In the genomic region with DNA sequence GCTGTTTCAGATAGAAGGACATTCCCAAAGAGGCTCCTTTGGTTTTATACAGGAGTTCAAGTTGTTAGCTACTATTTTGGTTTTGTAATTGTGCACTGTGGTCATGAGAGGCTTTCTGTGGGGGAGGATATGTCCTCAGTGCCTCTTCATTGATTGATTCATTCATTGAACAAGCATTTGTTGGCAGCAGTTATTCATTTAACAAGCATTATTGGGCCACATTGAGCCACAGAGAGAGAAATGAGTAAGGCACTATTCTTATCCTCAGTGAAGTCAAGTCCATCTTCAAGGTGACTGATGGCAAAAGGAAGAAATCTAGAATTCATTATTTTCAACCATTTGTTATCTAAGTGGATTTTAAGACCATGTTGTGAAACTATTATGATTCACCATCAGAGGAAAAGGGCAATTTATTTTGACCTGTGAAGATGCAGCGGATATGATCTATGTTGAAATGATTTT, we compare ENCODE assay signal across 13 cellular contexts.
DNase-seq lines count a peak whose midpoint lies in the region; ATAC-seq lines count a peak whose summit lies in the region.
"Had no signal": no experiment of that assay in that cellular context is flagged by ENCODE, and none has a peak within 500 bp of the region (broad histone marks: within the 10 kb centered on the region; RNA-seq: fewer than 3 reads in every experiment).

No MANE protein-coding gene starts in this region.

- ATAC-seq in HG02759 (IDR thresholded peaks at IDR 0.05; ENCODE audit: unreplicated experiment) (peak; percentile 66), left lobe of liver (peak; percentile 69), GM19351 (IDR thresholded peaks at IDR 0.05; ENCODE audit: unreplicated experiment) (no peak)
- ATAC-seq: HCT116, T-cell had no signal

- peak; percentile 81 for DNase-seq in A172 (ENCODE audit: low spot score)
- peak; percentile 59 for DNase-seq in astrocyte of the hippocampus (ENCODE audit: low read depth, low spot score)
- no peak for DNase-seq in left lobe of liver (ENCODE audit: low spot score)
- DNase-seq in GOT3 (lab: John Stamatoyannopoulos, UW), result no peak
- DNase-seq in stimulated activated naive CD4-positive, alpha-beta T cell (lab: John Stamatoyannopoulos, UW), result no peak
- DNase-seq in activated T-cell treated with anti-CD3 and anti-CD28 coated beads for 4 hours, result no peak
- DNase-seq: amygdala, erythroblast, GF-D8, T-cell had no signal

Comparison
In these comparisons a context has a peak if more than half of its experiments do, and no peak if none do; other contexts are left out.
1. DNase-seq: peak in A172 (single experiment) and astrocyte of the hippocampus (single experiment); none in left lobe of liver (single experiment), GOT3 (single experiment), stimulated activated naive CD4-positive, alpha-beta T cell (0 of 6) and activated T-cell treated with anti-CD3 and anti-CD28 coated beads for 4 hours (single experiment).